Comparison of ENCODE assay signal across 22 cellular contexts in the genomic region with DNA sequence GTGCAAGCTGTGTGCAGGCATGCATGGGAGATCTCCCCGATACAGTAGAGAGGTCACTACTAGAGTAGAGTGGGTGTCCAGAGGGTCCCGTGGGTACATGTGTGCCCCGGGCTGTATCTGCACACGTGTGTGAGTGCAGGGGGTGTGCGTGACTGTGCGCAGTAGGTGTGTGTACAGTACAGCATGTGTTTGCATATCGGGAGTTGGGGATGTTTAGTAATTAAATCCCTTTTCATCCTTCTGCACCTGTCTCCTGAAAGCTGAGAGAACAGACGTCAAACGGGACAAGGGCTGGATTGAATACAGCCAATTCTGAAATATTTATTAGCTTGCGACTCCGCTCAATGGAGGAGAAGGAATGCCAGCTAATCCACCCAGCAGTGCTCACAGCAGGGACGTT. TPM values are rescaled to one million over a fixed set of nuclear protein-coding genes. Genes with fewer than 3 reads are reported as not detected.
DNase-seq lines count a peak whose midpoint lies in the region; ATAC-seq and TF ChIP-seq lines count a peak whose summit lies in the region.
"Had no signal": no experiment of that assay in that cellular context is flagged by ENCODE, and none has a peak within 500 bp of the region (broad histone marks: within the 10 kb centered on the region; RNA-seq: fewer than 3 reads in every experiment).

No MANE protein-coding gene starts in this region.

- intact Hi-C loops in thyroid gland (cut with DNase I), result no loop called here

- H3K27me3 ChIP-seq in thyroid gland, result no peaks in the 10 kb centered on the region
- H3K27me3 ChIP-seq in upper lobe of left lung, result peaks cover 0 to under 1% (median 0%) of the 10 kb centered on the region in 4 donors

- H3K27ac Mint-ChIP-seq in WTC11, result peak overlapping the region; percentile 17; the same call in 1 of the 2 replicates
- H3K27ac Mint-ChIP-seq: dendritic cell treated with granulocyte-macrophage colony-stimulating factor and Interleukin-4, amounts not matched to agents 40 ng/mL and 50 ng/mL, for 4 days; GM23338 had no signal

- H3K9me3 Mint-ChIP-seq in WTC11, result peaks cover 20% of the 10 kb centered on the region

- CTCF ChIA-PET in WTC11 (lab: Charles Lee), result interaction anchor here (1.6 kb wide), 1 partner anchor 26 kb away, joined by 6 read pairs; no protein-coding TSS in a partner anchor

- ATAC-seq in WTC11 (no peak), upper lobe of left lung (ENCODE audit: low FRiP score in 2 of 2) (no peak)
- ATAC-seq: A549; activated T-cell treated with anti-CD3 and anti-CD28 coated beads, Interleukin-2, amount 50 U/mL, for 4 hours; GM23338; right cardiac atrium; upper lobe of right lung had no signal

- H3K4me3 ChIP-seq in thyroid gland (replicated peaks in 1 of 3), result no peak overlapping the region
- H3K4me3 ChIP-seq in upper lobe of left lung, result no peak overlapping the region
- H3K4me3 ChIP-seq: A549, GM23338, SJSA1, upper lobe of right lung had no signal

- DNase-seq in COLO668 (lab: John Stamatoyannopoulos, UW; ENCODE audit: unreplicated experiment) (peak; percentile 78), NCI-H146 treated with DMSO at 0.1 percent for 48 hours (lab: John Stamatoyannopoulos, UW; ENCODE audit: unreplicated experiment) (peak; percentile 59), NCI-H526 (lab: John Stamatoyannopoulos, UW) (peak; percentile 76 to 81), WTC11 (ENCODE audit: low spot score) (no peak), islet precursor cell (no peak), thyroid gland (no peak), upper lobe of left lung (no peak), cerebellar cortex (ENCODE audit: low spot score) (no peak)
- DNase-seq: activated naive CD4-positive, alpha-beta T cell treated with Interleukin-2 at 50 U/mL for 16 hours; activated T-cell treated with anti-CD3 and anti-CD28 coated beads, Interleukin-2, amount 50 U/mL, for 4 hours; amniotic stem cell; Calu3; head of caudate nucleus; mesenchymal stem cell; NCI-H1105 treated with DMSO at 0.1 percent for 48 hours; right cardiac atrium; T-helper 1 cell; upper lobe of right lung had no signal

- H3K4me1 ChIP-seq in thyroid gland (no peaks in the 10 kb centered on the region), upper lobe of left lung (peaks cover 0 to 2% (median 1%) of the 10 kb centered on the region in 4 donors)
- H3K4me1 ChIP-seq: A549, SJSA1 had no signal

- H3K9me3 ChIP-seq in thyroid gland (no peaks in the 10 kb centered on the region), upper lobe of left lung (peaks cover 0 to 3% (median 1%) of the 10 kb centered on the region in 4 donors)
- H3K9me3 ChIP-seq: SJSA1, upper lobe of right lung had no signal

- peaks cover 14% of the 10 kb centered on the region for H3K36me3 Mint-ChIP-seq in WTC11

- H3K4me1 Mint-ChIP-seq in WTC11, result peaks cover 39% of the 10 kb centered on the region

- WGBS in thyroid gland, 2 donors, result 80 to 88% methylated on average over 12 of the region's 12 CpGs
- WGBS in upper lobe of left lung, 2 donors, result 77 to 89% methylated on average over 12 of the region's 12 CpGs

- no peak for TF ChIP-seq EP300 in upper lobe of left lung (IDR thresholded peaks at IDR 0.05)

- H3K27me3 Mint-ChIP-seq in WTC11 (ENCODE audit: low read depth), result peaks cover 6% of the 10 kb centered on the region

- POLR2A ChIA-PET in WTC11 (lab: Charles Lee), result no interaction called here

- TF ChIP-seq POLR2A in thyroid gland (IDR thresholded peaks at IDR 0.05), result no peak
- TF ChIP-seq POLR2A in upper lobe of left lung (IDR thresholded peaks at IDR 0.05), result no peak

- no peak overlapping the region for H3K4me3 Mint-ChIP-seq in WTC11
- H3K4me3 Mint-ChIP-seq: activated T-cell treated with anti-CD3 and anti-CD28 coated beads, Interleukin-2, amount 50 U/mL, for 4 hours; dendritic cell treated with granulocyte-macrophage colony-stimulating factor and Interleukin-4, amounts not matched to agents 40 ng/mL and 50 ng/mL, for 4 days; GM23338 had no signal

- no peak overlapping the region for H3K27ac ChIP-seq in thyroid gland
- H3K27ac ChIP-seq in upper lobe of left lung, result no peak overlapping the region
- H3K27ac ChIP-seq: A549, SJSA1, upper lobe of right lung had no signal

- H3K36me3 ChIP-seq in thyroid gland (no peaks in the 10 kb centered on the region), upper lobe of left lung (no peaks in the 10 kb centered on the region)
- H3K36me3 ChIP-seq: SJSA1, upper lobe of right lung had no signal

- TF ChIP-seq CTCF in WTC11 (IDR thresholded peaks at IDR 0.05) (no peak), thyroid gland (IDR thresholded peaks at IDR 0.05) (no peak), upper lobe of left lung (IDR thresholded peaks at IDR 0.05) (no peak)

TF ChIP-seq in WTC11, 78 proteins besides CTCF, POLR2A, EP300 and RAD21:
- TF ChIP-seq HMGA2 (CRISPR knock-in tag; IDR thresholded peaks at IDR 0.05) (no peak), TCF7 (CRISPR knock-in tag; IDR thresholded peaks at IDR 0.05; ENCODE audit: low read depth) (no peak), IRF2 (CRISPR knock-in tag; IDR thresholded peaks at IDR 0.05; ENCODE audit: borderline replicate concordance, low read depth) (no peak), ZBTB21 (CRISPR knock-in tag; IDR thresholded peaks at IDR 0.05; ENCODE audit: borderline replicate concordance) (no peak), MXD4 (CRISPR knock-in tag; IDR thresholded peaks at IDR 0.05; ENCODE audit: borderline replicate concordance) (no peak), RORB (CRISPR knock-in tag; IDR thresholded peaks at IDR 0.05) (no peak)
- TF ChIP-seq, protein P1, sequence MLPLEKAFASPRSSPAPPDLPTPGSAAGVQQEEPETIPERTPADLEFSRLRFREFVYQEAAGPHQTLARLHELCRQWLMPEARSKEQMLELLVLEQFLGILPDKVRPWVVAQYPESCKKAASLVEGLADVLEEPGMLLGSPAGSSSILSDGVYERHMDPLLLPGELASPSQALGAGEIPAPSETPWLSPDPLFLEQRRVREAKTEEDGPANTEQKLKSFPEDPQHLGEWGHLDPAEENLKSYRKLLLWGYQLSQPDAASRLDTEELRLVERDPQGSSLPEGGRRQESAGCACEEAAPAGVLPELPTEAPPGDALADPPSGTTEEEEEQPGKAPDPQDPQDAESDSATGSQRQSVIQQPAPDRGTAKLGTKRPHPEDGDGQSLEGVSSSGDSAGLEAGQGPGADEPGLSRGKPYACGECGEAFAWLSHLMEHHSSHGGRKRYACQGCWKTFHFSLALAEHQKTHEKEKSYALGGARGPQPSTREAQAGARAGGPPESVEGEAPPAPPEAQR (CRISPR knock-in tag; IDR thresholded peaks at IDR 0.05), result no peak
- TF ChIP-seq, protein P2, sequence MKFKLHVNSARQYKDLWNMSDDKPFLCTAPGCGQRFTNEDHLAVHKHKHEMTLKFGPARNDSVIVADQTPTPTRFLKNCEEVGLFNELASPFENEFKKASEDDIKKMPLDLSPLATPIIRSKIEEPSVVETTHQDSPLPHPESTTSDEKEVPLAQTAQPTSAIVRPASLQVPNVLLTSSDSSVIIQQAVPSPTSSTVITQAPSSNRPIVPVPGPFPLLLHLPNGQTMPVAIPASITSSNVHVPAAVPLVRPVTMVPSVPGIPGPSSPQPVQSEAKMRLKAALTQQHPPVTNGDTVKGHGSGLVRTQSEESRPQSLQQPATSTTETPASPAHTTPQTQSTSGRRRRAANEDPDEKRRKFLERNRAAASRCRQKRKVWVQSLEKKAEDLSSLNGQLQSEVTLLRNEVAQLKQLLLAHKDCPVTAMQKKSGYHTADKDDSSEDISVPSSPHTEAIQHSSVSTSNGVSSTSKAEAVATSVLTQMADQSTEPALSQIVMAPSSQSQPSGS (CRISPR knock-in tag; IDR thresholded peaks at IDR 0.05; ENCODE audit: borderline replicate concordance, low read depth), result no peak
- TF ChIP-seq, protein P3, sequence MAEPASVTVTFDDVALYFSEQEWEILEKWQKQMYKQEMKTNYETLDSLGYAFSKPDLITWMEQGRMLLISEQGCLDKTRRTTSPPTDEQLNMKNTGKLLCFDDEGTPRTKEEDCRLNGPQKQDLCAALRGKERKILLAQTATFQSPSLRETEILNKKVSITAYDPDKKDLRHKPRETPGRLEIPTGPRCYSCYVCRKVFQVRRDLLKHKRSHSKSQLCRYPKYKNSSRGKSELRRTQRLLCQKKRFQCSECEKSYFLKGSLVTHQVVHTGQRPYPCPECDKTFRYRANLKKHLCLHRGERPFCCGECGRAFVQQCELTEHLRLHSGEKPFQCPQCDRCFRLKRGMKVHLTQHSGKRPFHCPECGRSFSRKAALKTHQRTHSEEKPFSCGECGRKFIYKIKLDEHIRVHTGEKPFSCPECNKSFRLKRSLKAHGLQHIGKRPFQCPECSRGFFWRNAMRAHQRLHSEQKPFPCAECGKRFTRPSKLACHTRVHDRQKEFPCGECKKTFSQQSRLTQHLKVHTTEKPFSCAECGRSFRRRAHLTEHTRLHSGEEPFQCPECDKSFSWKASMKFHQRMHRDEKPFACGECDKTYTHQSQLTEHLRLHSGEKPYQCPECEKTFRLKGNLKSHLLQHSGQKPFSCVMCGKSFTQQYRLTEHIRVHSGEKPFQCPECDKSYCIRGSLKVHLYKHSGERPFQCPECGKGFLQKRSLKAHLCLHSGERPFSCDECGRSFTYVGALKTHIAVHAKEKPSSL (CRISPR knock-in tag; conservative IDR thresholded peaks at IDR 0.05), result no peak
- TF ChIP-seq, protein P4, sequence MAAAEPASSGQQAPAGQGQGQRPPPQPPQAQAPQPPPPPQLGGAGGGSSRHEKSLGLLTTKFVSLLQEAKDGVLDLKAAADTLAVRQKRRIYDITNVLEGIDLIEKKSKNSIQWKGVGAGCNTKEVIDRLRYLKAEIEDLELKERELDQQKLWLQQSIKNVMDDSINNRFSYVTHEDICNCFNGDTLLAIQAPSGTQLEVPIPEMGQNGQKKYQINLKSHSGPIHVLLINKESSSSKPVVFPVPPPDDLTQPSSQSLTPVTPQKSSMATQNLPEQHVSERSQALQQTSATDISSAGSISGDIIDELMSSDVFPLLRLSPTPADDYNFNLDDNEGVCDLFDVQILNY (CRISPR knock-in tag; IDR thresholded peaks at IDR 0.05), result no peak

RNA-seq across cellular contexts. Expression of a gene that starts 44.6 kb away (rescaled TPM):
- total RNA-seq in WTC11 (2021) (6.9 to 11.7 TPM (median 8.7 TPM) in 3 replicates), thyroid gland (10 to 100 TPM in 3 of 4 donors, 1 to 10 TPM in 1; 5.2 to 38.5 (median 18.7) TPM), upper lobe of left lung (100 to 1,000 TPM in 2 of 6 donors, 10 to 100 TPM in 4; 39.7 to 112 (median 60.8) TPM)

Comparison
In these comparisons a context has a peak if more than half of its experiments do, and no peak if none do; other contexts are left out.
1. DNase-seq: peak in COLO668 (single experiment), NCI-H146 treated with DMSO at 0.1 percent for 48 hours (single experiment) and NCI-H526 (2 of 2); none in WTC11 (single experiment), islet precursor cell (single experiment), thyroid gland (0 of 2), upper lobe of left lung (0 of 2) and cerebellar cortex (single experiment).